Comparison of ENCODE assay signal across 25 cellular contexts in the genomic region with DNA sequence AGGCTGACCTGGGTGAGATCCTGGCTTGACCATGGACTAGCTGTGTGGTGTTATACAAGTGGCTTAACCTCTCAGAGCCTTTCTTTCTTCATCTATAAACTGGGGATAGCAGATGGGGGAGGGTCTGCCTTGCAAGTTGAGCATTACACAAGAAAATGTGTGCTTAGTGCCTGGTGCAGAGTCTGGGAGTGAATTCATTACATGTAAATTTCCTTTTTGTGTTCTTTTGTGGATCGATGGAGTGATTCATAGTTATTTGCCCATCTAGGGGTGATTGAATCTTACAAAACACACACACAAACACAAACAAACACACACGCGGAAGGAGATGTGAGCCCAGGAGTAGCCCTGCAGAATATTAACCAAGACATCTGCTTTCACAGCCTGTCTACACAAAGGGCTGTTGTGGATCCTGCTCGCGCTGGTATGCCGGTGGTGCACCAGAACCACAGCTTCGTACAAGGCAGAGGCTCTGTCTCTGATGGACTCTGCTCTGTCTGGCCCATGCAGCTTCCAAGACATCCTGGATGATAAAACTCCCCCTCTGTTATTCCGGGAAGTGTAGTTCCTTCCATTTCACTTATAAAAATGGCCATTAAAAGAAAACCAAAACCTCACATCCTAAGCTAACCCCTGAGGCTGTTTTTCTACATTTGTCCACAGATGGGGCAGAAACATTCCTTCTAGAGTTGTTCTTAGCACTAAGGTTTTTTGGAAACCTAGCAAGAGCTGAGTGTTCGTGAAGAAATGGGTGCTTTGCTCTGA.
DNase-seq lines count a peak whose midpoint lies in the region; ATAC-seq and TF ChIP-seq lines count a peak whose summit lies in the region.
"Had no signal": no experiment of that assay in that cellular context is flagged by ENCODE, and none has a peak within 500 bp of the region (broad histone marks: within the 10 kb centered on the region; RNA-seq: fewer than 3 reads in every experiment).

No MANE protein-coding gene starts in this region.

- H4K8ac ChIP-seq in neuronal stem cell (ENCODE audit: low read depth, low read length) = no peak overlapping the region

- H2BK12ac ChIP-seq in neuronal stem cell (ENCODE audit: low read length) = no peak overlapping the region

- H3K4me3 Mint-ChIP-seq in CD8-positive, alpha-beta T cell = no peak overlapping the region
- H3K4me3 Mint-ChIP-seq: activated naive CD8-positive, alpha-beta T cell; B cell; endodermal cell; H9; neural crest cell had no signal

- H3K36me3 ChIP-seq in neuronal stem cell (replicated peaks in 1 of 2; ENCODE audit: control insufficient read depth in 2 of 2, insufficient read depth in 2 of 2, low read length in 2 of 2) = no peaks in the 10 kb centered on the region
- H3K36me3 ChIP-seq in left lung = no peaks in the 10 kb centered on the region
- no peaks in the 10 kb centered on the region for H3K36me3 ChIP-seq in aorta (ENCODE audit: control insufficient read depth in 1 of 2, insufficient read depth in 2 of 2, low read length in 1 of 2)
- H3K36me3 ChIP-seq in CD8-positive, alpha-beta T cell (ENCODE audit: insufficient read depth, low read length) = no peaks in the 10 kb centered on the region
- H3K36me3 ChIP-seq: transverse colon had no signal

- no peak overlapping the region for H3K27ac Mint-ChIP-seq in CD8-positive, alpha-beta T cell
- H3K27ac Mint-ChIP-seq: activated naive CD8-positive, alpha-beta T cell; activated T-helper 2 cell treated with anti-CD3 and anti-CD28 coated beads, Interferon-gamma antibody, Interleukin-2, Interleukin-4, amounts not matched to agents 10 μg/mL and 5 μg/mL and 100 μg/mL, durations not matched to agents 14 hours and 24 hours and 36 hours; B cell; endodermal cell; H9 had no signal

- no peak overlapping the region for H3K4me2 ChIP-seq in neuronal stem cell (ENCODE audit: insufficient read depth, low read length, poor library complexity, severe bottlenecking)

- H3K27me3 Mint-ChIP-seq in CD8-positive, alpha-beta T cell (ENCODE audit: low read depth) = peaks cover 8% of the 10 kb centered on the region

- H3K9ac ChIP-seq in neuronal stem cell (ENCODE audit: low read depth, low read length, poor library complexity) = no peak overlapping the region

- POLR2A ChIA-PET in CD8-positive, alpha-beta T cell (lab: Charles Lee) = no interaction called here

- H3K9me3 Mint-ChIP-seq in CD8-positive, alpha-beta T cell = no peaks in the 10 kb centered on the region
- H3K9me3 Mint-ChIP-seq: activated T-helper 2 cell treated with anti-CD3 and anti-CD28 coated beads, Interferon-gamma antibody, Interleukin-2, Interleukin-4, amounts not matched to agents 10 μg/mL and 5 μg/mL and 100 μg/mL, durations not matched to agents 14 hours and 24 hours and 36 hours; endodermal cell; H9; neural crest cell had no signal

- H3K9me3 ChIP-seq in neuronal stem cell (replicated peaks in 1 of 2; ENCODE audit: control insufficient read depth in 2 of 2, insufficient read depth in 1 of 2, low read depth in 1 of 2, low read length in 2 of 2) (no peaks in the 10 kb centered on the region), left lung (no peaks in the 10 kb centered on the region), aorta (ENCODE audit: control insufficient read depth, low read length) (no peaks in the 10 kb centered on the region)
- no peaks in the 10 kb centered on the region for H3K9me3 ChIP-seq in CD8-positive, alpha-beta T cell (ENCODE audit: low read length)
- H3K9me3 ChIP-seq: Caco-2, transverse colon had no signal

- H3K4ac ChIP-seq in neuronal stem cell (ENCODE audit: low read length) = no peak overlapping the region

- no peak overlapping the region for H2BK120ac ChIP-seq in neuronal stem cell (ENCODE audit: low read depth, low read length)

- no peak overlapping the region for H3K14ac ChIP-seq in neuronal stem cell (ENCODE audit: low read length)

- H3K36me3 Mint-ChIP-seq in CD8-positive, alpha-beta T cell = no peaks in the 10 kb centered on the region
- H3K36me3 Mint-ChIP-seq: activated naive CD8-positive, alpha-beta T cell had no signal

- WGBS in neuronal stem cell (ENCODE audit: extremely low coverage in 2 of 2, insufficient read length in 2 of 2, insufficient replicate concordance in 1 of 2), 2 donors = no CpG with 5 or more reads among the region's 9 CpGs
- 45 to 50% methylated on average over 9 of the region's 9 CpGs for WGBS in aorta, 2 donors

- in situ Hi-C loops in SK-MEL-5 (cut with HindIII; ENCODE audit: low pct_unique_long_range_greater_than_20kb, low sequenced_read_pairs) = no loop called here

- no peak overlapping the region for H2BK15ac ChIP-seq in neuronal stem cell (ENCODE audit: low read length)

- no peak for TF ChIP-seq CTCF in left lung (IDR thresholded peaks at IDR 0.05)
- TF ChIP-seq CTCF in CD8-positive, alpha-beta T cell (IDR thresholded peaks at IDR 0.05) = no peak

- no peak for ATAC-seq in left lung
- no peak for ATAC-seq in aorta (ENCODE audit: low FRiP score)
- ATAC-seq in CD8-positive, alpha-beta T cell = no peak
- ATAC-seq: left ventricle myocardium superior had no signal

- peaks cover 0 to 34% (median 0%) of the 10 kb centered on the region in 3 experiments for H3K27me3 ChIP-seq in neuronal stem cell (ENCODE audit: control insufficient read depth in 3 of 3, insufficient read depth in 3 of 3, low read depth in 1 of 3, low read length in 3 of 3)
- H3K27me3 ChIP-seq in left lung = peaks cover 0 to 9% of the 10 kb centered on the region in 2 donors
- H3K27me3 ChIP-seq in aorta (ENCODE audit: control insufficient read depth in 1 of 2, insufficient read depth in 2 of 2, low read length in 1 of 2) = no peaks in the 10 kb centered on the region
- no peaks in the 10 kb centered on the region for H3K27me3 ChIP-seq in CD8-positive, alpha-beta T cell (ENCODE audit: insufficient read depth, low read length)

- DNase-seq in Ammon's horn (ENCODE audit: low spot score) = peak; percentile 87
- DNase-seq in SK-MEL-5 (ENCODE audit: low read depth, low spot score) = peak; percentile 70
- DNase-seq in head of caudate nucleus = peak in 41 of 42 donors; percentile 34 to 86 (median 69)
- no peak for DNase-seq in neuronal stem cell (ENCODE audit: low spot score)
- no peak for DNase-seq in left lung
- no peak for DNase-seq in GDM1 (lab: John Stamatoyannopoulos, UW)
- no peak for DNase-seq in aorta
- DNase-seq in CD8-positive, alpha-beta T cell = no peak
- DNase-seq: activated CD4-positive, alpha-beta T cell treated with anti-CD3 and anti-CD28 coated beads, Interleukin-2, amount 50 U/mL, for 1 hour; activated CD8-positive, alpha-beta memory T cell treated with anti-CD3 and anti-CD28 coated beads, Interleukin-2, amount 50 U/mL, for 4 hours; endodermal cell; H9; left ventricle myocardium superior; NCI-H1417; NCI-H526; retina; stimulated activated CD4-positive, alpha-beta T cell treated with anti-CD3 and anti-CD28 coated beads, Interleukin-4, amount 100 ng/mL, for 1 hour; stimulated activated naive CD4-positive, alpha-beta T cell treated with Interleukin-2 at 50 U/mL for 16 hours; transverse colon had no signal

- peak overlapping the region; percentile 64 for H2AFZ ChIP-seq in neuronal stem cell (ENCODE audit: low read length)

- H3K18ac ChIP-seq in neuronal stem cell (ENCODE audit: low read length) = no peak overlapping the region

- no peak overlapping the region for H4K91ac ChIP-seq in neuronal stem cell (ENCODE audit: low read depth, low read length, poor library complexity)

- H3K4me1 ChIP-seq in neuronal stem cell (ENCODE audit: control insufficient read depth in 2 of 2, insufficient read depth in 1 of 2, low read depth in 1 of 2, low read length in 2 of 2) (peaks cover 0 to 4% of the 10 kb centered on the region in 2 donors), left lung (no peaks in the 10 kb centered on the region), aorta (ENCODE audit: control insufficient read depth in 1 of 2, insufficient read depth in 2 of 2, low read length in 2 of 2) (no peaks in the 10 kb centered on the region)
- H3K4me1 ChIP-seq in CD8-positive, alpha-beta T cell (ENCODE audit: insufficient read depth, low read length) = no peaks in the 10 kb centered on the region
- H3K4me1 ChIP-seq: Caco-2, transverse colon had no signal

- intact Hi-C loops in head of caudate nucleus (cut with DNase I) = no loop called here
- intact Hi-C loops in left lung (cut with DNase I) = no loop called here
- intact Hi-C loops in aorta (cut with DNase I) = no loop called here
- intact Hi-C loops in CD8-positive, alpha-beta T cell (cut with DNase I, micrococcal nuclease) = no loop called here

- CTCF ChIA-PET in CD8-positive, alpha-beta T cell (lab: Charles Lee) = interaction anchor here (0.7 kb wide), 1 partner anchor 115 kb away, joined by 3 read pairs; no protein-coding TSS in a partner anchor

- H3K23ac ChIP-seq in neuronal stem cell (ENCODE audit: low read depth, low read length, poor library complexity) = no peak overlapping the region

- no peak overlapping the region for H2AK5ac ChIP-seq in neuronal stem cell (ENCODE audit: low read depth, low read length)

- H3K27ac ChIP-seq in neuronal stem cell (replicated peaks; ENCODE audit: low read length) (no peak overlapping the region), left lung (no peak overlapping the region), aorta (ENCODE audit: low read depth in 1 of 2, low read length in 2 of 2) (no peak overlapping the region)
- no peak overlapping the region for H3K27ac ChIP-seq in CD8-positive, alpha-beta T cell (ENCODE audit: low read depth, low read length)
- H3K27ac ChIP-seq: coronary artery, transverse colon had no signal

- no peaks in the 10 kb centered on the region for H3K79me1 ChIP-seq in neuronal stem cell (ENCODE audit: low read depth, low read length)

- no peak overlapping the region for H2BK5ac ChIP-seq in neuronal stem cell (ENCODE audit: low read length)

- no peaks in the 10 kb centered on the region for H3K4me1 Mint-ChIP-seq in CD8-positive, alpha-beta T cell (ENCODE audit: low read depth)
- H3K4me1 Mint-ChIP-seq: B cell had no signal

- H3K4me3 ChIP-seq in neuronal stem cell (ENCODE audit: low read length in 2 of 2) = no peak overlapping the region
- no peak overlapping the region for H3K4me3 ChIP-seq in left lung
- H3K4me3 ChIP-seq in aorta (ENCODE audit: low read length in 2 of 2) = no peak overlapping the region
- H3K4me3 ChIP-seq in CD8-positive, alpha-beta T cell (ENCODE audit: low read depth, low read length) = no peak overlapping the region
- H3K4me3 ChIP-seq: coronary artery, transverse colon had no signal

Comparison
In these comparisons a context has a peak if more than half of its experiments do, and no peak if none do; other contexts are left out.
1. DNase-seq: peak in Ammon's horn (single experiment), SK-MEL-5 (single experiment) and head of caudate nucleus (41 of 42); none in neuronal stem cell (single experiment), left lung (0 of 2), GDM1 (single experiment), aorta (0 of 2) and CD8-positive, alpha-beta T cell (0 of 7).